8 cellular contexts compared by ENCODE assay signal in the genomic region with DNA sequence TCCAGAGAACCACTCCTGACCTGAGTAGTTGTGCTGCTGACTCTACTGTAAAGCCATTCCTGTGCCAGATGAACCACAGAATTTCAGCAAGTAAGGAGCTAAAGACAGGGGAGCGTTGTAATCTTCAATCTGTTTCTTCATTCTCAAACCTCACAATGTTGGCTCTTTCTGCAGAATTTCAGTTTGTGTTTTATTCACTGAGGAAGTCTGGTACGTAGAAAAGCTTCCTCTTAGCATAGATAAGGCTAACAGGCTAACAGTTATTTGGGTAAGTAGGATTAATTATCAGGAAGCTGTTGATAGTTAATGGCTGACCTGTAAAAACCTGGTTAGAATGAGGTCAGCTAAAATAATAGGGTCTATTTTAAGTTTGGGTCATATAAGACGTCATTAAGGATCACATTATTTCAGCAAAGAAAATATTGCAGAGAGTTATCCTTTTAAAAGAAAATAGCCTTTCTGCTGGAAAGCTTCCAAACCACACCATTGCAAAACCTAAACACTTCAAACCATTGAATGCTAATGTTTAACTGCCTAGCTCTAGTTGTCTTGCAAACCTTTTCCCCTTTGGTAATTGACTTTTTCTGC. TPM values are rescaled to one million over a fixed set of nuclear protein-coding genes. Genes with fewer than 3 reads are reported as not detected.
DNase-seq lines count a peak whose midpoint lies in the region; ATAC-seq and TF ChIP-seq lines count a peak whose summit lies in the region.

No MANE protein-coding gene starts in this region.

- H3K4me3 ChIP-seq in HEK293 (ENCODE audit: low read depth, low read length) (no peak overlapping the region), foreskin fibroblast (ENCODE audit: low read depth in 1 of 2, low read length in 2 of 2) (no peak overlapping the region)

- no peak for DNase-seq in CD14-positive monocyte (ENCODE audit: low spot score)
- DNase-seq in NOMO-1 treated with DMSO at 0.1 percent for 48 hours (lab: John Stamatoyannopoulos, UW; ENCODE audit: unreplicated experiment), result peak; percentile 98
- peak; percentile 85 to 94 for DNase-seq in foreskin fibroblast
- peak; percentile 50 for DNase-seq in ureter (ENCODE audit: low spot score)
- no peak for DNase-seq in nephron progenitor cell

- H3K9me3 ChIP-seq in HEK293 (ENCODE audit: control insufficient read depth, insufficient read depth, low read depth, low read length), result no peaks in the 10 kb centered on the region

- H3K4me1 ChIP-seq in HEK293 (ENCODE audit: control insufficient read depth, insufficient read depth, low read length), result peaks cover 9% of the 10 kb centered on the region; the same call in 1 of the 2 replicates

- no peaks in the 10 kb centered on the region for H3K36me3 ChIP-seq in HEK293 (ENCODE audit: control insufficient read depth in 2 of 2, insufficient read depth in 1 of 2, low read length in 2 of 2)

- POLR2A ChIA-PET in HEK293 (lab: Yijun Ruan, JAX), result interaction anchor here (0.7 to 1.8 kb wide), 4 partner anchors 14 to 378 kb away, joined by 3 to 23 read pairs (median 3); partner anchors contain the start of gene TENT5A

- H3K36me3 Mint-ChIP-seq in CD14-positive monocyte, result no peaks in the 10 kb centered on the region
- no peaks in the 10 kb centered on the region for H3K36me3 Mint-ChIP-seq in nephron progenitor cell (ENCODE audit: low read depth)
- H3K36me3 Mint-ChIP-seq in stimulated activated memory B cell treated with anti-CD40 and anti-IgM and Interleukin-4, amounts not matched to agents 10 μg/mL and 1 μg/mL and 100 μg/mL, for 72 hours, result no peaks in the 10 kb centered on the region

- H3K4me3 Mint-ChIP-seq in CD14-positive monocyte (peak overlapping the region in 1 of 2 donors; percentile 82), nephron progenitor cell (no peak overlapping the region)
- no peak overlapping the region for H3K4me3 Mint-ChIP-seq in stimulated activated memory B cell treated with anti-CD40 and anti-IgM and Interleukin-4, amounts not matched to agents 10 μg/mL and 1 μg/mL and 100 μg/mL, for 72 hours

- no peaks in the 10 kb centered on the region for H3K9me3 Mint-ChIP-seq in CD14-positive monocyte
- no peaks in the 10 kb centered on the region for H3K9me3 Mint-ChIP-seq in nephron progenitor cell
- no peaks in the 10 kb centered on the region for H3K9me3 Mint-ChIP-seq in stimulated activated memory B cell treated with anti-CD40 and anti-IgM and Interleukin-4, amounts not matched to agents 10 μg/mL and 1 μg/mL and 100 μg/mL, for 72 hours

- TF ChIP-seq CTCF in CD14-positive monocyte (IDR thresholded peaks at IDR 0.05) (no peak), HEK293 (tag by site-specific recombination; IDR thresholded peaks at IDR 0.05) (no peak), foreskin fibroblast (IDR thresholded peaks at IDR 0.05; ENCODE audit: low read depth, low read length) (no peak), nephron progenitor cell (IDR thresholded peaks at IDR 0.05) (no peak)

- no peak for ATAC-seq in GM19328 (IDR thresholded peaks at IDR 0.05; ENCODE audit: unreplicated experiment)
- ATAC-seq in stimulated activated memory B cell treated with anti-CD40 and anti-IgM and Interleukin-4, amounts not matched to agents 10 μg/mL and 1 μg/mL and 100 μg/mL, for 72 hours, result no peak

- H3K27me3 Mint-ChIP-seq in CD14-positive monocyte (ENCODE audit: low read depth in 3 of 3), result peaks cover 0 to 1% (median 0%) of the 10 kb centered on the region in 3 donors
- H3K27me3 Mint-ChIP-seq in nephron progenitor cell (ENCODE audit: low read depth, poor library complexity), result peaks cover 6% of the 10 kb centered on the region
- H3K27me3 Mint-ChIP-seq in stimulated activated memory B cell treated with anti-CD40 and anti-IgM and Interleukin-4, amounts not matched to agents 10 μg/mL and 1 μg/mL and 100 μg/mL, for 72 hours, result no peaks in the 10 kb centered on the region

- H3K4me1 Mint-ChIP-seq in CD14-positive monocyte (peaks cover 75% of the 10 kb centered on the region), nephron progenitor cell (peaks cover 16% of the 10 kb centered on the region)
- H3K4me1 Mint-ChIP-seq in stimulated activated memory B cell treated with anti-CD40 and anti-IgM and Interleukin-4, amounts not matched to agents 10 μg/mL and 1 μg/mL and 100 μg/mL, for 72 hours, result no peaks in the 10 kb centered on the region

- peak overlapping the region; percentile 18 to 85 (median 83) for H3K27ac Mint-ChIP-seq in CD14-positive monocyte
- H3K27ac Mint-ChIP-seq in nephron progenitor cell, result no peak overlapping the region
- H3K27ac Mint-ChIP-seq in stimulated activated memory B cell treated with anti-CD40 and anti-IgM and Interleukin-4, amounts not matched to agents 10 μg/mL and 1 μg/mL and 100 μg/mL, for 72 hours, result no peak overlapping the region

- intact Hi-C loops in CD14-positive monocyte (cut with micrococcal nuclease), result no loop called here

- CTCF ChIA-PET in HEK293 (lab: Yijun Ruan, JAX), result interaction anchor here (0.7 to 1.7 kb wide), 3 partner anchors 8 to 13 kb away, joined by 3 to 7 read pairs (median 3); no protein-coding TSS in a partner anchor

- peak overlapping the region; percentile 26; the same call in 1 of the 2 replicates for H3K27ac ChIP-seq in HEK293 (ENCODE audit: extremely low read depth, low read depth, low read length)

TF ChIP-seq in HEK293, 187 proteins besides CTCF, POLR2A, EP300 and RAD21 (continues in another document):
- TF ChIP-seq ZNF692 (tag by site-specific recombination; IDR thresholded peaks at IDR 0.05) (0 out of 2 replicates have a peak, but pooled peaks have one; percentile 19), ZNF239 (tag by site-specific recombination; IDR thresholded peaks at IDR 0.05) (no peak), SCRT1 (tag by site-specific recombination; IDR thresholded peaks at IDR 0.05; ENCODE audit: borderline replicate concordance) (peak; percentile 11; the same call in 1 of the 2 replicates), ZNF514 (tag by site-specific recombination; IDR thresholded peaks at IDR 0.05) (no peak), TCF7L2 (IDR thresholded peaks at IDR 0.05; ENCODE audit: borderline replicate concordance, low read depth, low read length) (no peak), ZNF48 (tag by site-specific recombination; IDR thresholded peaks at IDR 0.05) (no peak)
- TF ChIP-seq, protein P1, sequence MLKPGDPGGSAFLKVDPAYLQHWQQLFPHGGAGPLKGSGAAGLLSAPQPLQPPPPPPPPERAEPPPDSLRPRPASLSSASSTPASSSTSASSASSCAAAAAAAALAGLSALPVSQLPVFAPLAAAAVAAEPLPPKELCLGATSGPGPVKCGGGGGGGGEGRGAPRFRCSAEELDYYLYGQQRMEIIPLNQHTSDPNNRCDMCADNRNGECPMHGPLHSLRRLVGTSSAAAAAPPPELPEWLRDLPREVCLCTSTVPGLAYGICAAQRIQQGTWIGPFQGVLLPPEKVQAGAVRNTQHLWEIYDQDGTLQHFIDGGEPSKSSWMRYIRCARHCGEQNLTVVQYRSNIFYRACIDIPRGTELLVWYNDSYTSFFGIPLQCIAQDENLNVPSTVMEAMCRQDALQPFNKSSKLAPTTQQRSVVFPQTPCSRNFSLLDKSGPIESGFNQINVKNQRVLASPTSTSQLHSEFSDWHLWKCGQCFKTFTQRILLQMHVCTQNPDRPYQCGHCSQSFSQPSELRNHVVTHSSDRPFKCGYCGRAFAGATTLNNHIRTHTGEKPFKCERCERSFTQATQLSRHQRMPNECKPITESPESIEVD (tag by site-specific recombination; IDR thresholded peaks at IDR 0.05), result peak; percentile 90
- TF ChIP-seq, protein P2, sequence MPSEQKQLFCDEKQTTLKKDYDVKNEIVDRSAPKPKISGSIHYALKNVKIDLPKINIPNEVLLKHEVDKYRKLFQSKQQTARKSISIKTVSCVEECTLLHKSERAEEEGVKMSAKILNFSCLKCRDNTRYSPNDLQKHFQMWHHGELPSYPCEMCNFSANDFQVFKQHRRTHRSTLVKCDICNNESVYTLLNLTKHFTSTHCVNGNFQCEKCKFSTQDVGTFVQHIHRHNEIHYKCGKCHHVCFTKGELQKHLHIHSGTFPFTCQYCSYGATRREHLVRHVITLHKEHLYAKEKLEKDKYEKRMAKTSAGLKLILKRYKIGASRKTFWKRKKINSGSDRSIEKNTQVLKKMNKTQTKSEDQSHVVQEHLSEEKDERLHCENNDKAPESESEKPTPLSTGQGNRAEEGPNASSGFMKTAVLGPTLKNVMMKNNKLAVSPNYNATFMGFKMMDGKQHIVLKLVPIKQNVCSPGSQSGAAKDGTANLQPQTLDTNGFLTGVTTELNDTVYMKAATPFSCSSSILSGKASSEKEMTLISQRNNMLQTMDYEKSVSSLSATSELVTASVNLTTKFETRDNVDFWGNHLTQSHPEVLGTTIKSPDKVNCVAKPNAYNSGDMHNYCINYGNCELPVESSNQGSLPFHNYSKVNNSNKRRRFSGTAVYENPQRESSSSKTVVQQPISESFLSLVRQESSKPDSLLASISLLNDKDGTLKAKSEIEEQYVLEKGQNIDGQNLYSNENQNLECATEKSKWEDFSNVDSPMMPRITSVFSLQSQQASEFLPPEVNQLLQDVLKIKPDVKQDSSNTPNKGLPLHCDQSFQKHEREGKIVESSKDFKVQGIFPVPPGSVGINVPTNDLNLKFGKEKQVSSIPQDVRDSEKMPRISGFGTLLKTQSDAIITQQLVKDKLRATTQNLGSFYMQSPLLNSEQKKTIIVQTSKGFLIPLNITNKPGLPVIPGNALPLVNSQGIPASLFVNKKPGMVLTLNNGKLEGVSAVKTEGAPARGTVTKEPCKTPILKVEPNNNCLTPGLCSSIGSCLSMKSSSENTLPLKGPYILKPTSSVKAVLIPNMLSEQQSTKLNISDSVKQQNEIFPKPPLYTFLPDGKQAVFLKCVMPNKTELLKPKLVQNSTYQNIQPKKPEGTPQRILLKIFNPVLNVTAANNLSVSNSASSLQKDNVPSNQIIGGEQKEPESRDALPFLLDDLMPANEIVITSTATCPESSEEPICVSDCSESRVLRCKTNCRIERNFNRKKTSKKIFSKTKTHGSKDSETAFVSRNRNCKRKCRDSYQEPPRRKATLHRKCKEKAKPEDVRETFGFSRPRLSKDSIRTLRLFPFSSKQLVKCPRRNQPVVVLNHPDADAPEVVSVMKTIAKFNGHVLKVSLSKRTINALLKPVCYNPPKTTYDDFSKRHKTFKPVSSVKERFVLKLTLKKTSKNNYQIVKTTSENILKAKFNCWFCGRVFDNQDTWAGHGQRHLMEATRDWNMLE (tag by site-specific recombination; conservative IDR thresholded peaks at IDR 0.05; ENCODE audit: low read depth), result no peak

RNA-seq across cellular contexts. Expression of gene TENT5A, which starts 14.1 kb away (rescaled TPM):
- polyA plus RNA-seq in CD14-positive monocyte, result 10 to 100 TPM in 1 of 2 donors, 1 to 10 TPM in 1; 9.1 to 12.1 TPM
- total RNA-seq in ureter, result 21.6 TPM

Comparison
In these comparisons a context has a peak if more than half of its experiments do, and no peak if none do; other contexts are left out.
1. DNase-seq: peak in NOMO-1 treated with DMSO at 0.1 percent for 48 hours (single experiment), foreskin fibroblast (2 of 2) and ureter (single experiment); none in CD14-positive monocyte (single experiment) and nephron progenitor cell (single experiment).
2. H3K27ac Mint-ChIP-seq: peak in CD14-positive monocyte (7 of 7); none in nephron progenitor cell (single experiment) and stimulated activated memory B cell treated with anti-CD40 and anti-IgM and Interleukin-4, amounts not matched to agents 10 μg/mL and 1 μg/mL and 100 μg/mL, for 72 hours (single experiment).